In the genomic region with DNA sequence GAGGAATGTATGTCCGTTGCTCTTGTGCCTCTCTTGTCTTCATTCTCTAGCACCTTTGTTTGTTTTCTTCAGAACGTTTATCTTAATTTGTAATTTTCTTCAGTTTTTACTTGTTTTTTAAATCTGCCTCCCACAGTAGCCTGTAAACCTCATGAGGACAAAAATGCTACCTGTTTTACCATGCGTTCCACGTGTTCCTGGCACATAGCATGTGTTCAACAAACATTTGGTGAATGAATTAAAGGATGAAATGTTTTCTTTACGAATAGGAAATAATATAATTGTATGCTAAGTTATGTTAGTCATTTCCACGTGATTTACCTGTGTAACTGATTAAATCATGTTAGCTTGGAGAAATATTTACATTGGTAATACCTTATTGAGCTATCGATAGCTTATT, we compare ENCODE assay signal across 9 cellular contexts. TPM values are rescaled to one million over a fixed set of nuclear protein-coding genes. Genes with fewer than 3 reads are reported as not detected.
DNase-seq lines count a peak whose midpoint lies in the region; ATAC-seq and TF ChIP-seq lines count a peak whose summit lies in the region.
"Had no signal": no experiment of that assay in that cellular context is flagged by ENCODE, and none has a peak within 500 bp of the region (broad histone marks: within the 10 kb centered on the region; RNA-seq: fewer than 3 reads in every experiment).

No MANE protein-coding gene starts in this region.

- H3K36me3 ChIP-seq in skeletal muscle tissue (ENCODE audit: control insufficient read depth in 3 of 3, insufficient read depth in 3 of 3, low read length in 3 of 3) = peaks cover 2 to 14% (median 8%) of the 10 kb centered on the region in 3 donors
- peaks cover 0 to 20% (median 3%) of the 10 kb centered on the region in 3 donors for H3K36me3 ChIP-seq in Peyer's patch

- no peak for TF ChIP-seq CTCF in fibroblast of the aortic adventitia (IDR thresholded peaks at IDR 0.05; ENCODE audit: insufficient read depth, low read length)
- no peak for TF ChIP-seq CTCF in Peyer's patch (IDR thresholded peaks at IDR 0.05)

- H3K27me3 ChIP-seq in skeletal muscle tissue (ENCODE audit: control insufficient read depth in 3 of 3, insufficient read depth in 3 of 3, low read length in 3 of 3) = no peaks in the 10 kb centered on the region
- no peaks in the 10 kb centered on the region for H3K27me3 ChIP-seq in Peyer's patch

- peaks cover 60% of the 10 kb centered on the region for H3K4me1 Mint-ChIP-seq in activated naive CD4-positive, alpha-beta T cell treated with anti-CD3 and anti-CD28 coated beads for 36 hours (ENCODE audit: low read depth)
- H3K4me1 Mint-ChIP-seq in T-cell = peaks cover 75 to 78% (median 76%) of the 10 kb centered on the region in 3 donors

- CTCF ChIA-PET in activated naive CD4-positive, alpha-beta T cell treated with anti-CD3 and anti-CD28 coated beads for 36 hours (lab: Charles Lee) = no interaction called here
- CTCF ChIA-PET in T-cell (lab: Charles Lee) = no interaction called here

- H3K27ac ChIP-seq in skeletal muscle tissue (ENCODE audit: low read depth, low read length) (no peak overlapping the region), Peyer's patch (no peak overlapping the region)

- H3K4me3 Mint-ChIP-seq in activated naive CD4-positive, alpha-beta T cell treated with anti-CD3 and anti-CD28 coated beads for 36 hours = peak overlapping the region; percentile 87
- peak overlapping the region; percentile 93 to 99 (median 98) for H3K4me3 Mint-ChIP-seq in T-cell

- H3K4me3 ChIP-seq in fibroblast of the aortic adventitia (ENCODE audit: low read depth, low read length) = peak overlapping the region; percentile 99
- peak overlapping the region; percentile 16 to 40 (median 36) for H3K4me3 ChIP-seq in skeletal muscle tissue (ENCODE audit: low read length in 3 of 3)
- H3K4me3 ChIP-seq in Peyer's patch = no peak overlapping the region

- POLR2A ChIA-PET in T-cell (lab: Charles Lee) = no interaction called here

- H3K27me3 Mint-ChIP-seq in activated naive CD4-positive, alpha-beta T cell treated with anti-CD3 and anti-CD28 coated beads for 36 hours (ENCODE audit: low read depth) = no peaks in the 10 kb centered on the region
- peaks cover 0 to 1% of the 10 kb centered on the region in 2 donors for H3K27me3 Mint-ChIP-seq in T-cell

- peaks cover 11% of the 10 kb centered on the region for H3K9me3 Mint-ChIP-seq in activated naive CD4-positive, alpha-beta T cell treated with anti-CD3 and anti-CD28 coated beads for 36 hours
- H3K9me3 Mint-ChIP-seq in T-cell = peaks cover 0 to 17% (median 5%) of the 10 kb centered on the region in 3 donors

- no peak for ATAC-seq in T-cell (replicated peaks in 1 of 4)
- no peak for ATAC-seq in GM21515 (IDR thresholded peaks at IDR 0.05; ENCODE audit: unreplicated experiment)
- no peak for ATAC-seq in HG02981 (IDR thresholded peaks at IDR 0.05; ENCODE audit: unreplicated experiment)

- no peak for TF ChIP-seq POLR2A in Peyer's patch (IDR thresholded peaks at IDR 0.05)

- peak overlapping the region; percentile 47 for H3K27ac Mint-ChIP-seq in activated naive CD4-positive, alpha-beta T cell treated with anti-CD3 and anti-CD28 coated beads for 36 hours
- H3K27ac Mint-ChIP-seq in T-cell = peak overlapping the region in 1 of 2 donors; percentile 1

- H3K9me3 ChIP-seq in skeletal muscle tissue (ENCODE audit: control insufficient read depth in 3 of 3, low read length in 3 of 3) = peaks cover 0 to 6% (median 4%) of the 10 kb centered on the region in 3 donors
- peaks cover 0 to 11% (median 0%) of the 10 kb centered on the region in 4 donors for H3K9me3 ChIP-seq in Peyer's patch

- no peak for DNase-seq in activated naive CD4-positive, alpha-beta T cell treated with anti-CD3 and anti-CD28 coated beads for 36 hours
- DNase-seq in activated naive CD4-positive, alpha-beta T cell treated with anti-CD3 and anti-CD28 coated beads, Interleukin-2, amount 50 U/mL, for 16 hours = no peak
- no peak for DNase-seq in T-cell
- DNase-seq in fibroblast of the aortic adventitia (ENCODE audit: low read depth) = no peak
- no peak for DNase-seq in Peyer's patch
- DNase-seq: NCI-H1105 treated with DMSO at 0.1 percent for 48 hours had no signal

- peak overlapping the region in 1 of 3 donors; percentile 51 for H3K9ac ChIP-seq in skeletal muscle tissue (ENCODE audit: low read depth in 1 of 3, low read length in 3 of 3)

- H3K4me1 ChIP-seq in skeletal muscle tissue (ENCODE audit: control insufficient read depth in 3 of 3, insufficient read depth in 3 of 3, low read length in 3 of 3) (peaks cover 15 to 21% (median 20%) of the 10 kb centered on the region in 3 donors), Peyer's patch (peaks cover 0 to 33% (median 7%) of the 10 kb centered on the region in 4 donors)

- peaks cover 55% of the 10 kb centered on the region for H3K36me3 Mint-ChIP-seq in activated naive CD4-positive, alpha-beta T cell treated with anti-CD3 and anti-CD28 coated beads for 36 hours (ENCODE audit: low read depth)
- peaks cover 44% of the 10 kb centered on the region for H3K36me3 Mint-ChIP-seq in T-cell

- intact Hi-C loops in activated naive CD4-positive, alpha-beta T cell treated with anti-CD3 and anti-CD28 coated beads for 36 hours (cut with micrococcal nuclease) = loop anchor here (5.0 to 10.0 kb wide), 3 partner anchors 36 to 642 kb away; a partner anchor contains a TSS

RNA-seq across cellular contexts. Expression of a gene that starts 2.2 kb away (rescaled TPM):
- 10 to 100 TPM; 65.5 to 66.3 TPM for total RNA-seq in activated naive CD4-positive, alpha-beta T cell treated with anti-CD3 and anti-CD28 coated beads for 36 hours
- total RNA-seq in T-cell (100 to 1,000 TPM; 157 to 180 (median 170) TPM), fibroblast of the aortic adventitia (ENCODE audit: low replicate concordance) (21.9 and 72.1 TPM in 2 replicates), skeletal muscle tissue (53.2 TPM), Peyer's patch (100 to 1,000 TPM in 3 of 4 donors, 10 to 100 TPM in 1; 87.4 to 191 (median 123) TPM)

Comparison
In these comparisons a context has a peak if more than half of its experiments do, and no peak if none do; other contexts are left out.
1. H3K4me3 ChIP-seq: peak in fibroblast of the aortic adventitia (single experiment) and skeletal muscle tissue (3 of 3); none in Peyer's patch (0 of 4).